1 cellular context compared by ENCODE assay signal in genomic region chr2:111705711-111706323, GRCh38.
TF ChIP-seq lines count a peak whose summit lies in the region.

No MANE protein-coding gene starts in this region.

TF ChIP-seq in HEK293, 187 proteins besides CTCF, POLR2A, EP300 and RAD21 (continued from another document):
- TF ChIP-seq ZFP3 (tag by site-specific recombination; IDR thresholded peaks at IDR 0.05; ENCODE audit: low read depth): no peak
- TF ChIP-seq ZBTB21 (tag by site-specific recombination; IDR thresholded peaks at IDR 0.05): 0 out of 2 replicates have a peak, but pooled peaks have one; percentile 16
- peak; percentile 94 for TF ChIP-seq PRDM10 (tag by site-specific recombination; IDR thresholded peaks at IDR 0.05)
- TF ChIP-seq, protein P1, sequence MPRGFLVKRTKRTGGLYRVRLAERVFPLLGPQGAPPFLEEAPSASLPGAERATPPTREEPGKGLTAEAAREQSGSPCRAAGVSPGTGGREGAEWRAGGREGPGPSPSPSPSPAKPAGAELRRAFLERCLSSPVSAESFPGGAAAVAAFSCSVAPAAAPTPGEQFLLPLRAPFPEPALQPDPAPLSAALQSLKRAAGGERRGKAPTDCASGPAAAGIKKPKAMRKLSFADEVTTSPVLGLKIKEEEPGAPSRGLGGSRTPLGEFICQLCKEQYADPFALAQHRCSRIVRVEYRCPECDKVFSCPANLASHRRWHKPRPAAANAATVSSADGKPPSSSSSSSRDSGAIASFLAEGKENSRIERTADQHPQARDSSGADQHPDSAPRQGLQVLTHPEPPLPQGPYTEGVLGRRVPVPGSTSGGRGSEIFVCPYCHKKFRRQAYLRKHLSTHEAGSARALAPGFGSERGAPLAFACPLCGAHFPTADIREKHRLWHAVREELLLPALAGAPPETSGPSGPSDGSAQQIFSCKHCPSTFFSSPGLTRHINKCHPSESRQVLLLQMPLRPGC (tag by site-specific recombination; IDR thresholded peaks at IDR 0.05): 0 out of 2 replicates have a peak, but pooled peaks have one; percentile 28
- 0 out of 2 replicates have a peak, but pooled peaks have one; percentile 44 for TF ChIP-seq SCRT1 (tag by site-specific recombination; IDR thresholded peaks at IDR 0.05; ENCODE audit: borderline replicate concordance)
- no peak for TF ChIP-seq ZNF354C (tag by site-specific recombination; IDR thresholded peaks at IDR 0.05; ENCODE audit: borderline replicate concordance, low read depth)
- TF ChIP-seq ZNF266 (tag by site-specific recombination; IDR thresholded peaks at IDR 0.05; ENCODE audit: low read depth): no peak
- TF ChIP-seq ZSCAN23 (tag by site-specific recombination; IDR thresholded peaks at IDR 0.05): no peak
- TF ChIP-seq ZNF571 (tag by site-specific recombination; IDR thresholded peaks at IDR 0.05): no peak
- peak; percentile 42 for TF ChIP-seq FEZF1 (tag by site-specific recombination; IDR thresholded peaks at IDR 0.05)
- no peak for TF ChIP-seq YY2 (tag by site-specific recombination; IDR thresholded peaks at IDR 0.05)
- peak; percentile 82 for TF ChIP-seq ZNF341 (tag by site-specific recombination; IDR thresholded peaks at IDR 0.05; ENCODE audit: low read depth)
- TF ChIP-seq, protein P2, sequence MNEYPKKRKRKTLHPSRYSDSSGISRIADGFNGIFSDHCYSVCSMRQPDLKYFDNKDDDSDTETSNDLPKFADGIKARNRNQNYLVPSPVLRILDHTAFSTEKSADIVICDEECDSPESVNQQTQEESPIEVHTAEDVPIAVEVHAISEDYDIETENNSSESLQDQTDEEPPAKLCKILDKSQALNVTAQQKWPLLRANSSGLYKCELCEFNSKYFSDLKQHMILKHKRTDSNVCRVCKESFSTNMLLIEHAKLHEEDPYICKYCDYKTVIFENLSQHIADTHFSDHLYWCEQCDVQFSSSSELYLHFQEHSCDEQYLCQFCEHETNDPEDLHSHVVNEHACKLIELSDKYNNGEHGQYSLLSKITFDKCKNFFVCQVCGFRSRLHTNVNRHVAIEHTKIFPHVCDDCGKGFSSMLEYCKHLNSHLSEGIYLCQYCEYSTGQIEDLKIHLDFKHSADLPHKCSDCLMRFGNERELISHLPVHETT (tag by site-specific recombination; IDR thresholded peaks at IDR 0.05): peak; percentile 33; the same call in 1 of the 2 replicates
- TF ChIP-seq ZNF394 (tag by site-specific recombination; IDR thresholded peaks at IDR 0.05; ENCODE audit: borderline replicate concordance): peak; percentile 18; the same call in 1 of the 2 replicates
